Comparison of ENCODE assay signal across 26 cellular contexts in the genomic region with DNA sequence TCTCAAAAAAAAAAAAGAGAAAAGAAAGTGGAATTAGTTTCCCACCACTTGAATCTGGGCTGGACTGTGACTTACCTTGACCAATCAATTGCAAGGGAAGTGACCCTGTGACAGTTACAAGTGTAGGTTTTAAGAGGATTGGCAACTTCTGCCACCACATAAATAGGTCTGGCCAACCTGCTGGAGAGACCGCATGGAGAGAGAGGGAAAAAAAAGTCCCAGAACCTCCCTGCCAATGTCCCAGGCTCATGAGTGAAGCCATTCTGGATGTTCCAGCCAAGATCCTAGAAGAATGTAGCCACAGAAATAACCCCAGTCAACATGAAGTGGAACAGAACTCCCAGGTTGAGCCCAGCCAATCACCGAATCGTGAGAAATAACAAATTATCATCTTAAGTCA.
"Had no signal": no experiment of that assay in that cellular context is flagged by ENCODE, and none has a peak within 500 bp of the region (broad histone marks: within the 10 kb centered on the region; RNA-seq: fewer than 3 reads in every experiment).

No MANE protein-coding gene starts in this region.

- DNase-seq: islet precursor cell; lower lobe of right lung; mesendoderm; naive B cell; natural killer cell; nephron progenitor cell; occipital lobe; psoas muscle; stimulated activated CD4-positive, alpha-beta T cell treated with anti-CD3 and anti-CD28 coated beads, Interleukin-12 subunit alpha, Interleukin-12 subunit beta, amount 100 ng/mL, for 4 hours; stimulated activated CD4-positive, alpha-beta T cell treated with anti-CD3 and anti-CD28 coated beads, Interleukin-15, amount 100 ng/mL, for 24 hours; stimulated activated CD4-positive, alpha-beta T cell treated with anti-CD3 and anti-CD28 coated beads, Interleukin-2, amount 100 ng/mL, for 24 hours; stimulated activated CD4-positive, alpha-beta T cell treated with anti-CD3 and anti-CD28 coated beads, Interleukin-4, amount 100 ng/mL, for 1 hour; stimulated activated naive B cell treated with anti-CD40 and anti-IgM and Interleukin-4, amounts not matched to agents 10 μg/mL and 1 μg/mL and 100 μg/mL, for 72 hours; stimulated activated naive CD8-positive, alpha-beta T cell treated with anti-CD3 and anti-CD28 coated beads, Interleukin-15, Interleukin-2, amounts not matched to agents 100 U/mL and 50 U/mL, for 24 hours; stomach; testis; thyroid gland; transverse colon; upper lobe of left lung had no signal

- H3K9me3 Mint-ChIP-seq: natural killer cell, nephron progenitor cell, neural progenitor cell had no signal

- H3K36me3 Mint-ChIP-seq: mesothelial cell of epicardium, natural killer cell, neural progenitor cell had no signal

- H3K9ac ChIP-seq: neural progenitor cell, parathyroid adenoma had no signal

- H3K27ac ChIP-seq: lower lobe of right lung, neural progenitor cell, neutrophil, parathyroid adenoma, psoas muscle, skin epidermis, stomach, testis, thyroid gland, transverse colon, upper lobe of left lung, vagina had no signal

- H3K36me3 ChIP-seq: lower lobe of right lung, neural progenitor cell, neutrophil, stomach, thyroid gland, transverse colon, upper lobe of left lung, vagina had no signal

- H3K27me3 ChIP-seq: neural progenitor cell, stomach, testis, thyroid gland, transverse colon, upper lobe of left lung, vagina had no signal

- ATAC-seq: lower lobe of right lung; natural killer cell; psoas muscle; sciatic nerve; stimulated activated naive B cell treated with anti-CD40 and anti-IgM and Interleukin-4, amounts not matched to agents 10 μg/mL and 1 μg/mL and 100 μg/mL, for 72 hours; stimulated activated naive CD8-positive, alpha-beta T cell treated with anti-CD3 and anti-CD28 coated beads, Interleukin-15, Interleukin-2, amounts not matched to agents 100 U/mL and 50 U/mL, for 24 hours had no signal

- H3K4me2 ChIP-seq: neural progenitor cell had no signal

- H3K4me1 Mint-ChIP-seq: mesothelial cell of epicardium, natural killer cell, nephron progenitor cell, neural progenitor cell had no signal

- H3K79me2 ChIP-seq: parathyroid adenoma had no signal

- H3K4me3 Mint-ChIP-seq: mesothelial cell of epicardium; naive B cell; natural killer cell; nephron progenitor cell; neural progenitor cell; stimulated activated naive B cell treated with anti-CD40 and anti-IgM and Interleukin-4, amounts not matched to agents 10 μg/mL and 1 μg/mL and 100 μg/mL, for 72 hours had no signal

- H2AFZ ChIP-seq: parathyroid adenoma had no signal

- H3K4me3 ChIP-seq: lower lobe of right lung, neural progenitor cell, psoas muscle, skin epidermis, stomach, testis, thyroid gland, transverse colon, upper lobe of left lung, vagina had no signal

- H3K27ac Mint-ChIP-seq: mesothelial cell of epicardium; naive B cell; natural killer cell; nephron progenitor cell; neural progenitor cell; stimulated activated naive B cell treated with anti-CD40 and anti-IgM and Interleukin-4, amounts not matched to agents 10 μg/mL and 1 μg/mL and 100 μg/mL, for 72 hours had no signal

- H3K9me3 ChIP-seq: lower lobe of right lung, neutrophil, psoas muscle, stomach, testis, thyroid gland, transverse colon, upper lobe of left lung, vagina had no signal

- H3K4me1 ChIP-seq: lower lobe of right lung, neural progenitor cell, parathyroid adenoma, psoas muscle, stomach, testis, thyroid gland, transverse colon, upper lobe of left lung had no signal
